16 cellular contexts compared by ENCODE assay signal in the genomic region with DNA sequence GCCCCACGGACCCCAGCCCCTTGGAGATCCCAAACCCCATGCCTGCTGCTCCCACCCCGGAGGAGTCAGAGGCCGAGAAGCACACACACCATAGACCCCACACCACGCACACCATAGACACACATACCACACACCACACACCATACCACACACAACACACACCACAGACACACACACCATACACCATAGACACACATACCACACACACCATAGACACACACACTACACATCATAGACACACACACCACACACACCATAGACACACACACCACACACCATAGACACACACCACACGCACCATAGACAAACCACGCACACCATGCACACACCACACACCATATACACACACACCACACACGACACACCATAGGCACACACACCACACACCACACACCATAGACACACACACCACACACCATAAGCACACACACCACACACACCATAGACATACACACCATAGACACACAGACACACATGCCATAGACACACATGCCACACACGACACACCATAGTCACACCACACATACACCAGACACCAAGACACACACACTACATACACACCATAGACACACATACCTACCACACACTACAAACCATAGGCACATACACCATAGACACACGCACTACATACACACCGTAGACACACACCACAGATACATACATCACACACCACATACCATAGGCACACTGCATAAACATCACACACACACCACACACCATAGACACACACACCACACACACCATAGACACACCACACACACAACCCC. TPM values are rescaled to one million over a fixed set of nuclear protein-coding genes. Genes with fewer than 3 reads are reported as not detected.
A peak's percentile ranks its signal among the peaks of the same experiment; 100 is the strongest.
DNase-seq lines count a peak whose midpoint lies in the region; ATAC-seq, FAIRE-seq and TF ChIP-seq lines count a peak whose summit lies in the region.
"Had no signal": no experiment of that assay in that cellular context is flagged by ENCODE, and none has a peak within 500 bp of the region (broad histone marks: within the 10 kb centered on the region; RNA-seq: fewer than 3 reads in every experiment).

No MANE protein-coding gene starts in this region.

- peaks cover 60% of the 10 kb centered on the region for H3K79me2 ChIP-seq in astrocyte (ENCODE audit: insufficient read depth, low read length)

- H3K4me1 ChIP-seq in astrocyte (ENCODE audit: insufficient read depth, low read length) (peaks cover 12% of the 10 kb centered on the region), lower lobe of right lung (peaks cover 17% of the 10 kb centered on the region), stomach (peaks cover 19 to 59% (median 39%) of the 10 kb centered on the region in 4 donors), endodermal cell (ENCODE audit: control insufficient read depth, insufficient read depth, low read length) (no peaks in the 10 kb centered on the region)

- H3K4me1 Mint-ChIP-seq in astrocyte (ENCODE audit: low read depth, unreplicated experiment) (peaks cover 11% of the 10 kb centered on the region), endodermal cell (peaks cover 14% of the 10 kb centered on the region)

- POLR2A ChIA-PET in HEK293T (lab: Yijun Ruan, JAX): no interaction called here

- no peak overlapping the region for H2AFZ ChIP-seq in astrocyte (ENCODE audit: low read depth, low read length)

- no peak for TF ChIP-seq POLR2A in stomach (IDR thresholded peaks at IDR 0.05)

- H3K4me2 ChIP-seq in astrocyte (ENCODE audit: low read length): no peak overlapping the region

- H3K27me3 Mint-ChIP-seq in astrocyte (ENCODE audit: low read depth, unreplicated experiment): no peaks in the 10 kb centered on the region
- no peaks in the 10 kb centered on the region for H3K27me3 Mint-ChIP-seq in endodermal cell (ENCODE audit: insufficient read depth)
- H3K27me3 Mint-ChIP-seq: T-helper 17 cell had no signal

- no peaks in the 10 kb centered on the region for H3K9me3 ChIP-seq in astrocyte (ENCODE audit: insufficient read depth, low read depth, low read length)
- H3K9me3 ChIP-seq in lower lobe of right lung: no peaks in the 10 kb centered on the region
- no peaks in the 10 kb centered on the region for H3K9me3 ChIP-seq in stomach
- no peaks in the 10 kb centered on the region for H3K9me3 ChIP-seq in endodermal cell (ENCODE audit: control insufficient read depth, low read length)
- H3K9me3 ChIP-seq: left lung, spleen, suprapubic skin had no signal

- ATAC-seq in lower lobe of right lung (peak; percentile 20 to 59), HG02973 (IDR thresholded peaks at IDR 0.05; ENCODE audit: unreplicated experiment) (no peak), HG02970 (IDR thresholded peaks at IDR 0.05; ENCODE audit: low FRiP score, unreplicated experiment) (no peak)
- ATAC-seq: T-helper 17 cell had no signal

- H3K36me3 Mint-ChIP-seq in astrocyte (ENCODE audit: low read depth, unreplicated experiment) (peaks cover 4% of the 10 kb centered on the region), endodermal cell (ENCODE audit: low read depth) (peaks cover 16% of the 10 kb centered on the region)
- H3K36me3 Mint-ChIP-seq: activated naive CD4-positive, alpha-beta T cell treated with anti-CD3 and anti-CD28 coated beads, Interleukin-2, amount 50 U/mL, for 72 hours had no signal

- H3K4me3 Mint-ChIP-seq in astrocyte (ENCODE audit: unreplicated experiment): no peak overlapping the region
- H3K4me3 Mint-ChIP-seq in endodermal cell: no peak overlapping the region
- H3K4me3 Mint-ChIP-seq: neural crest cell, T-helper 17 cell had no signal

- H3K27me3 ChIP-seq in astrocyte (ENCODE audit: insufficient read depth, low read length) (no peaks in the 10 kb centered on the region), lower lobe of right lung (ENCODE audit: low read depth) (no peaks in the 10 kb centered on the region), stomach (no peaks in the 10 kb centered on the region), endodermal cell (ENCODE audit: control insufficient read depth, insufficient read depth, low read length, poor library complexity, severe bottlenecking) (no peaks in the 10 kb centered on the region)
- H3K27me3 ChIP-seq: left lung, spleen, suprapubic skin had no signal

- DNase-seq in HEK293T (ENCODE audit: extremely low spot score) (no peak), astrocyte (ENCODE audit: low read depth) (no peak), lower lobe of right lung (no peak), stomach (no peak), NCI-H2081 (lab: John Stamatoyannopoulos, UW) (no peak), endodermal cell (no peak)
- DNase-seq: left lung, NCI-H1930, spleen, T-helper 17 cell had no signal

- TF ChIP-seq CTCF in astrocyte (IDR thresholded peaks at IDR 0.05; ENCODE audit: insufficient read depth, low read depth, low read length) (no peak), lower lobe of right lung (IDR thresholded peaks at IDR 0.05) (no peak), stomach (IDR thresholded peaks at IDR 0.05) (no peak), endodermal cell (conservative IDR thresholded peaks at IDR 0.05) (no peak)

- 47 to 63% (median 54%) methylated on average over 8 to 10 of the region's 10 CpGs for WGBS in stomach, 5 donors
- 67 to 68% methylated on average over 3 to 9 of the region's 10 CpGs for WGBS in endodermal cell (ENCODE audit: insufficient coverage in 1 of 2, insufficient read length in 1 of 2), 2 experiments

- FAIRE-seq in astrocyte (lab: Jason Lieb, UNC): peak; percentile 96
- FAIRE-seq: RCC 7860 had no signal

- H3K27ac ChIP-seq in astrocyte (ENCODE audit: low read depth, low read length): no peak overlapping the region
- no peak overlapping the region for H3K27ac ChIP-seq in lower lobe of right lung
- H3K27ac ChIP-seq in stomach: peak overlapping the region in 1 of 5 donors; percentile 51
- H3K27ac ChIP-seq in endodermal cell (ENCODE audit: low read depth, low read length): no peak overlapping the region
- H3K27ac ChIP-seq: left lung, spleen, suprapubic skin had no signal

- no peak overlapping the region for H3K4me3 ChIP-seq in astrocyte (ENCODE audit: insufficient read depth, low read depth, low read length)
- no peak overlapping the region for H3K4me3 ChIP-seq in lower lobe of right lung
- peak overlapping the region in 3 of 4 donors; percentile 15 to 30 (median 28) for H3K4me3 ChIP-seq in stomach
- H3K4me3 ChIP-seq in endodermal cell (ENCODE audit: low read length): no peak overlapping the region
- H3K4me3 ChIP-seq: left lung, spleen, suprapubic skin had no signal

- H3K9ac ChIP-seq in astrocyte (ENCODE audit: low read length) (peak overlapping the region; percentile 16), endodermal cell (ENCODE audit: extremely low read depth, low read length, poor library complexity, severe bottlenecking) (no peak overlapping the region)

- CTCF ChIA-PET in HEK293T (lab: Yijun Ruan, JAX): no interaction called here

- H3K9me3 Mint-ChIP-seq in astrocyte (ENCODE audit: unreplicated experiment) (no peaks in the 10 kb centered on the region), endodermal cell (no peaks in the 10 kb centered on the region)
- H3K9me3 Mint-ChIP-seq: activated naive CD4-positive, alpha-beta T cell treated with anti-CD3 and anti-CD28 coated beads, Interleukin-2, amount 50 U/mL, for 72 hours had no signal

- H3K36me3 ChIP-seq in astrocyte (ENCODE audit: insufficient read depth, low read length) (no peaks in the 10 kb centered on the region), lower lobe of right lung (no peaks in the 10 kb centered on the region), stomach (no peaks in the 10 kb centered on the region), endodermal cell (ENCODE audit: control insufficient read depth, insufficient read depth, low read length) (no peaks in the 10 kb centered on the region)
- H3K36me3 ChIP-seq: left lung, spleen, suprapubic skin had no signal

- H3K27ac Mint-ChIP-seq in astrocyte (ENCODE audit: unreplicated experiment) (no peak overlapping the region), endodermal cell (no peak overlapping the region)
- H3K27ac Mint-ChIP-seq: activated naive CD4-positive, alpha-beta T cell treated with anti-CD3 and anti-CD28 coated beads, Interleukin-2, amount 50 U/mL, for 72 hours; T-helper 17 cell had no signal

- H4K20me1 ChIP-seq in astrocyte (ENCODE audit: insufficient read depth, low read length): peaks cover 77% of the 10 kb centered on the region

- no peak for TF ChIP-seq EP300 in stomach (IDR thresholded peaks at IDR 0.05)

- intact Hi-C loops in lower lobe of right lung (cut with DNase I) (no loop called here), stomach (cut with DNase I; ENCODE audit: low total_unique reads) (no loop called here)

TF ChIP-seq in HEK293T, 16 proteins besides CTCF, POLR2A, EP300 and RAD21:
- TF ChIP-seq FOXM1 (IDR thresholded peaks at IDR 0.05; ENCODE audit: borderline replicate concordance) (no peak), TARDBP (IDR thresholded peaks at IDR 0.05) (peak; percentile 95)

RNA-seq across cellular contexts. Expression of a gene that starts 11.3 kb away (rescaled TPM):
- 37.6 and 45.1 TPM in 2 replicates for total RNA-seq in astrocyte
- 24.7 TPM for total RNA-seq in lower lobe of right lung
- 10 to 100 TPM; 12.7 to 22.2 (median 21.0) TPM for total RNA-seq in stomach
- polyA plus RNA-seq in stomach: 10 to 100 TPM in 1 of 3 donors, 1 to 10 TPM in 2; 3.0 to 17.1 (median 6.6) TPM
- 100 to 1,000 TPM in 1 of 2 donors, 10 to 100 TPM in 1; 88.2 to 116 TPM for total RNA-seq in endodermal cell
- polyA plus RNA-seq in endodermal cell (2013, experiment 1 of 2): 56.3 TPM
- 53.8 TPM for polyA plus RNA-seq in endodermal cell (2013, experiment 2 of 2)

RNA-seq across cellular contexts. Expression of a gene that starts 12.1 kb away (rescaled TPM):
- total RNA-seq in astrocyte (5.0 and 7.0 TPM in 2 replicates), lower lobe of right lung (14.1 TPM), stomach (10 to 100 TPM in 2 of 5 donors, 1 to 10 TPM in 3; 3.5 to 56.2 (median 5.8) TPM), endodermal cell (10 to 100 TPM; 21.7 to 38.9 TPM)
- polyA plus RNA-seq in stomach: 1 to 10 TPM in 2 of 3 donors, under 1 TPM in 1; 0.61 to 2.2 (median 1.6) TPM
- polyA plus RNA-seq in endodermal cell (2013, experiment 1 of 2): 16.3 TPM
- 14.2 TPM for polyA plus RNA-seq in endodermal cell (2013, experiment 2 of 2)

Comparison
In these comparisons a context has a peak if more than half of its experiments do, and no peak if none do; other contexts are left out.
1. H3K4me3 ChIP-seq: peak in stomach (3 of 4); none in astrocyte (single experiment), lower lobe of right lung (single experiment) and endodermal cell (single experiment).
2. ATAC-seq: peak in lower lobe of right lung (2 of 2); none in HG02973 (single experiment) and HG02970 (single experiment).